8 cellular contexts compared by ENCODE assay signal in genomic region chr12:108803428-108804105, GRCh38. TPM values are rescaled to one million over a fixed set of nuclear protein-coding genes. Genes with fewer than 3 reads are reported as not detected.
A peak's percentile ranks its signal among the peaks of the same experiment; 100 is the strongest.
DNase-seq lines count a peak whose midpoint lies in the region; ATAC-seq, FAIRE-seq and TF ChIP-seq lines count a peak whose summit lies in the region.

No MANE protein-coding gene starts in this region.

- H3K27me3 Mint-ChIP-seq in endodermal cell (ENCODE audit: insufficient read depth) (no peaks in the 10 kb centered on the region), mesothelial cell of epicardium (ENCODE audit: low read depth) (no peaks in the 10 kb centered on the region)

- H3K27ac ChIP-seq in endodermal cell (ENCODE audit: low read depth, low read length), result peak overlapping the region; percentile 92

- no peak overlapping the region for H3K4me3 Mint-ChIP-seq in endodermal cell
- no peak overlapping the region for H3K4me3 Mint-ChIP-seq in mesothelial cell of epicardium

- peaks cover 17% of the 10 kb centered on the region for H3K4me1 Mint-ChIP-seq in endodermal cell
- H3K4me1 Mint-ChIP-seq in mesothelial cell of epicardium, result peaks cover 30% of the 10 kb centered on the region

- peak overlapping the region; percentile 90 for H3K27ac Mint-ChIP-seq in endodermal cell
- peak overlapping the region; percentile 97 for H3K27ac Mint-ChIP-seq in mesothelial cell of epicardium

- H3K36me3 Mint-ChIP-seq in endodermal cell (ENCODE audit: low read depth) (peaks cover 54% of the 10 kb centered on the region), mesothelial cell of epicardium (peaks cover 29% of the 10 kb centered on the region)

- H3K9me3 Mint-ChIP-seq in endodermal cell, result no peaks in the 10 kb centered on the region
- H3K9me3 Mint-ChIP-seq in mesothelial cell of epicardium, result no peaks in the 10 kb centered on the region

- H3K4me1 ChIP-seq in endodermal cell (ENCODE audit: control insufficient read depth, insufficient read depth, low read length), result peaks cover 5% of the 10 kb centered on the region

- H3K36me3 ChIP-seq in endodermal cell (ENCODE audit: control insufficient read depth, insufficient read depth, low read length), result peaks cover 73% of the 10 kb centered on the region

- TF ChIP-seq CTCF in endodermal cell (conservative IDR thresholded peaks at IDR 0.05) (peak; percentile 97), mesothelial cell of epicardium (IDR thresholded peaks at IDR 0.05; ENCODE audit: unreplicated experiment) (peak; percentile 95)

- peaks cover 2% of the 10 kb centered on the region for H3K9me3 ChIP-seq in endodermal cell (ENCODE audit: control insufficient read depth, low read length)

- FAIRE-seq in G401.6 (lab: Jason Lieb, UNC), result peak; percentile 97

- H3K4me3 ChIP-seq in endodermal cell (ENCODE audit: low read length), result no peak overlapping the region

- WGBS in endodermal cell (ENCODE audit: insufficient coverage in 1 of 2, insufficient read length in 1 of 2), 2 experiments, result 0 to 23% methylated on average over 2 to 5 of the region's 5 CpGs

- no peak for ATAC-seq in GM21723 (IDR thresholded peaks at IDR 0.05; ENCODE audit: unreplicated experiment)

- peak in 66 of 76 experiments; percentile 6 to 79 (median 44) for DNase-seq in HUDEP-2 (lab: John Stamatoyannopoulos, UW; ENCODE audit: unreplicated experiment in 76 of 76)
- DNase-seq in NOMO-1 treated with DMSO at 0.1 percent for 48 hours (lab: John Stamatoyannopoulos, UW; ENCODE audit: unreplicated experiment), result peak; percentile 67
- peak; percentile 45 for DNase-seq in activated CD8-positive, alpha-beta memory T cell treated with anti-CD3 and anti-CD28 coated beads, Interleukin-2, amount 50 U/mL, for 1 hour (ENCODE audit: extremely low read depth)
- DNase-seq in endodermal cell, result peak; percentile 93
- peak in 1 of 2 experiments; percentile 73 for DNase-seq in mesothelial cell of epicardium (ENCODE audit: low spot score in 2 of 2, unreplicated experiment in 2 of 2)
- peak; percentile 13 to 61 for DNase-seq in stimulated activated CD8-positive, alpha-beta memory T cell treated with anti-CD3 and anti-CD28 coated beads, Interleukin-15, amount 100 ng/mL, for 4 hours (ENCODE audit: low read depth in 2 of 2)

- no peak overlapping the region for H3K9ac ChIP-seq in endodermal cell (ENCODE audit: extremely low read depth, low read length, poor library complexity, severe bottlenecking)

- H3K27me3 ChIP-seq in endodermal cell (ENCODE audit: control insufficient read depth, insufficient read depth, low read length, poor library complexity, severe bottlenecking), result no peaks in the 10 kb centered on the region

RNA-seq across cellular contexts. Expression of gene SSH1, which starts 53.8 kb away (rescaled TPM):
- total RNA-seq in endodermal cell, result 10 to 100 TPM; 27.1 to 28.3 TPM
- polyA plus RNA-seq in endodermal cell (2013, experiment 1 of 2), result 16.6 TPM
- 20.3 TPM for polyA plus RNA-seq in endodermal cell (2013, experiment 2 of 2)
- 36.1 to 38.4 TPM (median 37.7 TPM) in 3 replicates for total RNA-seq in mesothelial cell of epicardium
